8 cellular contexts compared by ENCODE assay signal in the genomic region with DNA sequence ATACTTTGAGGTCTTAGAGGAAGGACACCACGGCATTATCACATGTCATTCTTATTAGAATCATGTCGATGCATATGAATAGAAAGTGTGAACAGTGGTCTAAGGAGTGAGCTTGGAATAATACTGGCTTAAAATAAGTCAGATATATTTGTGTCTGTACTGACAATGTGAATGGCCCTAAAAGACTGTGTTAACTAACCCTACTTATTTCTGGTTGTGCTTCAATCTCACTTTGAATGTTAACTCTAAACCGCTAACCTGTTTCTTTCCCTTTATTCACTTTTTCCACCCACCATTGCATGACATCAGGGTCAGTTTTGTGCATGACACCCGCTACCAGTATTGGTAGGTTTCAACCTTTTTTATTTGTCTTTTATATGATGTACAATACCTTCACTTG.
"Had no signal": no experiment of that assay in that cellular context is flagged by ENCODE, and none has a peak within 500 bp of the region (broad histone marks: within the 10 kb centered on the region; RNA-seq: fewer than 3 reads in every experiment).

No MANE protein-coding gene starts in this region.

- H3K27ac ChIP-seq: GM23248, HL-60 had no signal

- H3K9me3 Mint-ChIP-seq: HFFc6, IgD-negative memory B cell had no signal

- ATAC-seq: HCT116, HepG2 had no signal

- H3K36me3 ChIP-seq: HAP-1 had no signal

- H3K27me3 Mint-ChIP-seq: IgD-negative memory B cell had no signal

- H3K4me3 ChIP-seq: GM23248, HAP-1 had no signal

- H3K4me3 Mint-ChIP-seq: HFFc6, IgD-negative memory B cell had no signal

- H3K9me3 ChIP-seq: HAP-1 had no signal

- DNase-seq: GM23248, H7, HFFc6 had no signal

- H3K27ac Mint-ChIP-seq: HFFc6 had no signal
